Comparison of ENCODE assay signal across 8 cellular contexts in genomic region chr2:89797320-89798038, GRCh38.
"Had no signal": no experiment of that assay in that cellular context is flagged by ENCODE, and none has a peak within 500 bp of the region (broad histone marks: within the 10 kb centered on the region; RNA-seq: fewer than 3 reads in every experiment).

No MANE protein-coding gene starts in this region.

- H3K27ac ChIP-seq: GM23248, HL-60 had no signal

- DNase-seq: GM23248, GOT3, H7, HFFc6, IMR-90 had no signal

- H3K27ac Mint-ChIP-seq: HFFc6 had no signal

- H3K9ac ChIP-seq: GM23248 had no signal

- H3K4me3 ChIP-seq: GM23248, HAP-1, K562 had no signal

- H3K4me1 ChIP-seq: HAP-1 had no signal

- H3K4me3 Mint-ChIP-seq: HFFc6 had no signal

- H3K36me3 ChIP-seq: HAP-1 had no signal
